Comparison of ENCODE assay signal across 8 cellular contexts in the genomic region with DNA sequence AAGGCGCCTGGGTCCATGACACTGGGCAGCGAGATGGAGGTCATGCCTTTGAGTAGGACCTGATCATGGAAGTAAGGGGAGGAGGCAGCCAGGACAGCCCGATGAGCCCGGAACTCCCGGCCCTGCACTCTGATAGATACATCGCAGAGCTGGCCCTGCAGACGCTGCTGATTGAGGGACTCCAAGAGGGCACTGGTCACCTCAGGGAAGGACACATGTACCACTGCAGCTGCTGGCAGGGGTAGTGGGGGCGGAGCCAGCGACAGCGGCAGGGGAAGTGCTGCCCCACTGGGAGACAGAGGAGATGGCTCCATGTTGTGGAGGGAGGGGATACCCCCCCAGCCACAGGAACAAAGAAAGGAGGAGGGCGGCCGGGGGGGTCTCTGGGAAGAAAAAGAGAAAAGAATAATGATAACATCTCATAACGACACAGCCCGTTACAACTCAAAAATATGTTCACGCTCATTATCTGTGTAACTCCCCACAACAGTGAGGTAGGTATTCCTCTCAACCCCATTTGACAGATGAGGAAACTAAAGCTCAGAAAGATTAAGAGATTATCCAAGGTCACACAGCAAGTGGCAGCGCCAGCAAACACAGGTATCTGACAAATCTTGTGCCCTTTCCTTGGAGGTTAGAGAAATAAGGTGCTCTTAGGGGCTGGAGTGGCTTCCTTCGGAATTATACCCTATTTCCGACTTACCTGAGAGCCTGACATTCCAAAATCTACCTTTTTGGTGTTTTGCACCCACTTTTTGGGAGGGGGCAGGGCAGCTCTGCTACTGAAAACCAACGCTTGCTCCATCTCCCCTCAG. TPM values are rescaled to one million over a fixed set of nuclear protein-coding genes. Genes with fewer than 3 reads are reported as not detected.
DNase-seq lines count a peak whose midpoint lies in the region; ATAC-seq and TF ChIP-seq lines count a peak whose summit lies in the region.

No MANE protein-coding gene starts in this region.

- ATAC-seq in gastrocnemius medialis (no peak), HG02970 (IDR thresholded peaks at IDR 0.05; ENCODE audit: low FRiP score, unreplicated experiment) (no peak), GM21786 (IDR thresholded peaks at IDR 0.05; ENCODE audit: unreplicated experiment) (no peak)

- peaks cover 3% of the 10 kb centered on the region; the same call in 1 of the 2 replicates for H3K79me2 ChIP-seq in H9 (ENCODE audit: insufficient read depth, low read length)

- peaks cover 59 to 64% of the 10 kb centered on the region in 2 experiments for H3K4me1 Mint-ChIP-seq in H9

- no peak overlapping the region for H2BK15ac ChIP-seq in H9 (ENCODE audit: low read depth, low read length)

- peaks cover 34% of the 10 kb centered on the region for H3K23me2 ChIP-seq in H9 (ENCODE audit: insufficient read length, low read depth, low read length, poor library complexity, severe bottlenecking)

- H2BK120ac ChIP-seq in H9 (ENCODE audit: low read depth, low read length, poor library complexity, severe bottlenecking): no peak overlapping the region

- peak overlapping the region; percentile 94 to 98 for H3K4me3 Mint-ChIP-seq in H9

- DNase-seq in H9 (peak; percentile 44), foreskin fibroblast (no peak), gastrocnemius medialis (peak in 1 of 2 donors; percentile 50), NCI-H1048 (lab: John Stamatoyannopoulos, UW) (no peak)
- DNase-seq in activated CD8-positive, alpha-beta memory T cell treated with anti-CD3 and anti-CD28 coated beads, Interleukin-2, amount 50 U/mL, for 48 hours: no peak

- H4K20me1 ChIP-seq in H9 (ENCODE audit: control insufficient read depth, insufficient read depth, insufficient read length): no peaks in the 10 kb centered on the region

- H3K18ac ChIP-seq in H9 (ENCODE audit: insufficient read length, low read depth, low read length): no peak overlapping the region

- no peak overlapping the region for H3K23ac ChIP-seq in H9 (ENCODE audit: insufficient read length, low read depth, low read length)

- no peaks in the 10 kb centered on the region for H3K9me3 ChIP-seq in H9 (ENCODE audit: control insufficient read depth, low read depth, low read length)
- no peaks in the 10 kb centered on the region for H3K9me3 ChIP-seq in gastrocnemius medialis

- TF ChIP-seq CTCF in H9 (conservative IDR thresholded peaks at IDR 0.05): no peak
- no peak for TF ChIP-seq CTCF in VCaP (conservative IDR thresholded peaks at IDR 0.05)
- no peak for TF ChIP-seq CTCF in foreskin fibroblast (IDR thresholded peaks at IDR 0.05; ENCODE audit: low read depth, low read length)
- TF ChIP-seq CTCF in gastrocnemius medialis (IDR thresholded peaks at IDR 0.05 in 4 of 5, conservative IDR thresholded peaks at IDR 0.05 in 1 of 5): no peak

- no peak overlapping the region for H3K27ac ChIP-seq in H9 (ENCODE audit: insufficient read length, low read depth, low read length)
- H3K27ac ChIP-seq in VCaP: peak overlapping the region; percentile 100
- H3K27ac ChIP-seq in gastrocnemius medialis: peak overlapping the region; percentile 82 to 93 (median 90)

- no CpG with 5 or more reads among the region's 19 CpGs for WGBS in H9 (ENCODE audit: extremely low coverage, insufficient read length, low lambda C conversion rate)

- no peak overlapping the region for H2AFZ ChIP-seq in H9 (ENCODE audit: low read length)

- no peaks in the 10 kb centered on the region for H3K27me3 ChIP-seq in H9 (ENCODE audit: insufficient read depth, low read length)
- H3K27me3 ChIP-seq in gastrocnemius medialis: no peaks in the 10 kb centered on the region

- H3K9ac ChIP-seq in H9 (ENCODE audit: extremely low read depth, insufficient read length, low read length): no peak overlapping the region

- H3K9me3 Mint-ChIP-seq in H9: no peaks in the 10 kb centered on the region

- peaks cover 7% of the 10 kb centered on the region for H3K79me1 ChIP-seq in H9 (ENCODE audit: insufficient read depth, low read depth, low read length, poor library complexity, severe bottlenecking)

- no peak overlapping the region for H2BK12ac ChIP-seq in H9 (ENCODE audit: insufficient read length, low read depth, low read length)

- H4K5ac ChIP-seq in H9 (ENCODE audit: insufficient read length, low read depth, low read length): no peak overlapping the region

- in situ Hi-C loops in gastrocnemius medialis (cut with MboI; ENCODE audit: low sequenced_read_pairs in 4 of 4): no loop called here

- no peaks in the 10 kb centered on the region; the same call in 1 of the 2 replicates for H3K27me3 Mint-ChIP-seq in H9 (ENCODE audit: low read depth)

- H3K4ac ChIP-seq in H9 (ENCODE audit: low read depth, low read length): no peak overlapping the region

- H2BK5ac ChIP-seq in H9 (ENCODE audit: insufficient read length, low read length): no peak overlapping the region

- H3K27ac Mint-ChIP-seq in H9: peak overlapping the region in 2 of 3 experiments; percentile 28 to 76; a peak in 2 of 7 replicates

- TF ChIP-seq POLR2A in gastrocnemius medialis (IDR thresholded peaks at IDR 0.05): no peak

- H3T11ph ChIP-seq in H9 (ENCODE audit: low read length): no peak overlapping the region

- H2BK20ac ChIP-seq in H9 (ENCODE audit: low read depth, low read length, poor library complexity, severe bottlenecking): no peak overlapping the region

- H4K91ac ChIP-seq in H9 (ENCODE audit: insufficient read length, low read depth, low read length): no peak overlapping the region

- H4K8ac ChIP-seq in H9 (replicated peaks; ENCODE audit: insufficient read length, low read depth, low read length): no peak overlapping the region

- no peak overlapping the region for H3K56ac ChIP-seq in H9 (ENCODE audit: insufficient read length, low read depth, low read length)

- intact Hi-C loops in gastrocnemius medialis (cut with DNase I; ENCODE audit: low total_unique reads): loop anchor here (1.0 to 10.0 kb wide), 4 partner anchors 18 to 1142 kb away; a partner anchor contains a TSS

- H3K36me3 Mint-ChIP-seq in H9 (ENCODE audit: insufficient read depth in 1 of 3, low read depth in 3 of 3): peaks cover 22 to 47% (median 42%) of the 10 kb centered on the region in 3 experiments; a peak in 6 of 7 replicates

- H3K14ac ChIP-seq in H9 (ENCODE audit: insufficient read depth, low read length): no peak overlapping the region

- peaks cover 0 to 30% of the 10 kb centered on the region in 2 donors for H3K36me3 ChIP-seq in gastrocnemius medialis

- H3K4me3 ChIP-seq in foreskin fibroblast (ENCODE audit: low read depth in 1 of 2, low read length in 2 of 2) (peak overlapping the region; percentile 53 to 58), gastrocnemius medialis (peak overlapping the region; percentile 56 to 70 (median 64))

- H3K4me2 ChIP-seq in H9 (ENCODE audit: insufficient read depth, insufficient read length, low read length): peak overlapping the region; percentile 61

- peaks cover 3% of the 10 kb centered on the region; the same call in 1 of the 2 replicates for H3K4me1 ChIP-seq in H9 (ENCODE audit: insufficient read depth, low read length)
- peaks cover 41 to 72% of the 10 kb centered on the region in 2 donors for H3K4me1 ChIP-seq in gastrocnemius medialis

- no peak overlapping the region for H2AK5ac ChIP-seq in H9 (ENCODE audit: insufficient read length, low read length)

RNA-seq across cellular contexts. Expression of a gene that starts 0.7 kb away (rescaled TPM):
- total RNA-seq in H9 (2021): 8.1 TPM in 2 replicates
- 10 to 100 TPM in 3 of 4 donors, 1 to 10 TPM in 1; 9.0 to 19.3 (median 16.3) TPM for total RNA-seq in gastrocnemius medialis

RNA-seq across cellular contexts. Expression of a gene that starts 2.9 kb away (rescaled TPM):
- total RNA-seq in H9 (2021) (28.2 and 29.5 TPM in 2 replicates), gastrocnemius medialis (10 to 100 TPM; 15.9 to 42.4 (median 36.5) TPM)

RNA-seq across cellular contexts. Expression of a gene that starts 5.9 kb away (rescaled TPM):
- total RNA-seq in H9 (2021) (80.2 and 80.4 TPM in 2 replicates), gastrocnemius medialis (10 to 100 TPM; 37.2 to 76.0 (median 59.8) TPM)

RNA-seq across cellular contexts. Expression of a gene that starts 18.1 kb away (rescaled TPM):
- 70.5 and 74.3 TPM in 2 replicates for total RNA-seq in H9 (2021)
- total RNA-seq in gastrocnemius medialis: 10 to 100 TPM; 39.8 to 52.3 (median 40.8) TPM

RNA-seq across cellular contexts. Expression of a gene that starts 27.4 kb away (rescaled TPM):
- total RNA-seq in H9 (2021) (85.8 and 90.7 TPM in 2 replicates), gastrocnemius medialis (100 to 1,000 TPM in 1 of 4 donors, 10 to 100 TPM in 3; 49.9 to 106 (median 76.8) TPM)
